Comparison of ENCODE assay signal across 23 cellular contexts in genomic region chr3:52406791-52407510, GRCh38. TPM values are rescaled to one million over a fixed set of nuclear protein-coding genes. Genes with fewer than 3 reads are reported as not detected.
A peak's percentile ranks its signal among the peaks of the same experiment; 100 is the strongest.
DNase-seq lines count a peak whose midpoint lies in the region; ATAC-seq and TF ChIP-seq lines count a peak whose summit lies in the region.
"Had no signal": no experiment of that assay in that cellular context is flagged by ENCODE, and none has a peak within 500 bp of the region (broad histone marks: within the 10 kb centered on the region; RNA-seq: fewer than 3 reads in every experiment).

No MANE protein-coding gene starts in this region.

- TF ChIP-seq CTCF in CD4-positive, alpha-beta T cell (IDR thresholded peaks at IDR 0.05) = no peak
- no peak for TF ChIP-seq CTCF in esophagus squamous epithelium (IDR thresholded peaks at IDR 0.05)

- peaks cover 29% of the 10 kb centered on the region for H3K4me1 Mint-ChIP-seq in CD4-positive, alpha-beta T cell (ENCODE audit: low read depth)
- H3K4me1 Mint-ChIP-seq in stimulated activated naive B cell treated with anti-CD40 and anti-IgM and Interleukin-4, amounts not matched to agents 10 μg/mL and 1 μg/mL and 100 μg/mL, for 72 hours = peaks cover 26 to 42% of the 10 kb centered on the region in 2 donors

- intact Hi-C loops in CD4-positive, alpha-beta T cell (cut with DNase I, micrococcal nuclease) = loop anchor here in 1 of 2 experiments (2.0 to 5.0 kb wide), 4 partner anchors 116 to 410 kb away; partner anchors contain the start of genes RPL29 and TWF2
- intact Hi-C loops in esophagus squamous epithelium (cut with DNase I) (no loop called here), posterior vena cava (cut with DNase I) (no loop called here)

- WGBS in esophagus squamous epithelium, 2 donors = 65 to 79% methylated on average over 13 to 17 of the region's 20 CpGs

- H3K36me3 ChIP-seq in H7 (replicated peaks; ENCODE audit: control insufficient read depth, insufficient read depth, low read length) (peaks cover 51% of the 10 kb centered on the region), esophagus squamous epithelium (peaks cover 30 to 63% (median 45%) of the 10 kb centered on the region in 3 donors)

- no peaks in the 10 kb centered on the region for H3K9me3 ChIP-seq in CD4-positive, alpha-beta T cell (ENCODE audit: control insufficient read depth, low read length)
- H3K9me3 ChIP-seq in esophagus squamous epithelium = no peaks in the 10 kb centered on the region
- H3K9me3 ChIP-seq: Caco-2 had no signal

- H3K27ac ChIP-seq in CD4-positive, alpha-beta T cell (ENCODE audit: low read depth, low read length) = no peak overlapping the region
- H3K27ac ChIP-seq in esophagus squamous epithelium = peak overlapping the region; percentile 88 to 100 (median 94)

- peaks cover 30 to 90% (median 56%) of the 10 kb centered on the region in 3 donors for H3K4me1 ChIP-seq in esophagus squamous epithelium

- H3K9me3 Mint-ChIP-seq in CD4-positive, alpha-beta T cell = no peaks in the 10 kb centered on the region
- no peaks in the 10 kb centered on the region for H3K9me3 Mint-ChIP-seq in stimulated activated naive B cell treated with anti-CD40 and anti-IgM and Interleukin-4, amounts not matched to agents 10 μg/mL and 1 μg/mL and 100 μg/mL, for 72 hours
- H3K9me3 Mint-ChIP-seq: activated T-helper 17 cell treated with anti-CD3 and anti-CD28 coated beads, Interleukin-2, amount 50 U/mL, for 72 hours; memory B cell; naive thymus-derived CD4-positive, alpha-beta T cell had no signal

- peak overlapping the region; percentile 38 for H3K4me3 Mint-ChIP-seq in CD4-positive, alpha-beta T cell
- no peak overlapping the region for H3K4me3 Mint-ChIP-seq in stimulated activated naive B cell treated with anti-CD40 and anti-IgM and Interleukin-4, amounts not matched to agents 10 μg/mL and 1 μg/mL and 100 μg/mL, for 72 hours
- H3K4me3 Mint-ChIP-seq: activated CD8-positive, alpha-beta memory T cell treated with anti-CD3 and anti-CD28 coated beads, Interleukin-2, amount 10 ng/mL, durations not matched to agents 7 days and 5 days; memory B cell had no signal

- no peaks in the 10 kb centered on the region for H3K27me3 Mint-ChIP-seq in CD4-positive, alpha-beta T cell
- H3K27me3 Mint-ChIP-seq in stimulated activated naive B cell treated with anti-CD40 and anti-IgM and Interleukin-4, amounts not matched to agents 10 μg/mL and 1 μg/mL and 100 μg/mL, for 72 hours = no peaks in the 10 kb centered on the region
- H3K27me3 Mint-ChIP-seq: activated CD8-positive, alpha-beta memory T cell treated with anti-CD3 and anti-CD28 coated beads, Interleukin-2, amount 10 ng/mL, durations not matched to agents 7 days and 5 days; activated T-helper 17 cell treated with anti-CD3 and anti-CD28 coated beads, Interleukin-2, amount 50 U/mL, for 72 hours; memory B cell had no signal

- ATAC-seq in CD4-positive, alpha-beta T cell (ENCODE audit: poor library complexity) = no peak
- no peak for ATAC-seq in HG03175 (IDR thresholded peaks at IDR 0.05; ENCODE audit: unreplicated experiment)
- ATAC-seq in stimulated activated naive B cell treated with anti-CD40 and anti-IgM and Interleukin-4, amounts not matched to agents 10 μg/mL and 1 μg/mL and 100 μg/mL, for 72 hours (replicated peaks) = no peak
- ATAC-seq: activated CD8-positive, alpha-beta memory T cell treated with anti-CD3 and anti-CD28 coated beads, Interleukin-2, amount 10 ng/mL, durations not matched to agents 7 days and 5 days; activated T-helper 17 cell treated with anti-CD3 and anti-CD28 coated beads, Interleukin-2, amount 50 U/mL, for 72 hours; naive thymus-derived CD4-positive, alpha-beta T cell had no signal

- no peak for TF ChIP-seq POLR2A in esophagus squamous epithelium (IDR thresholded peaks at IDR 0.05)

- DNase-seq in CD4-positive, alpha-beta T cell = no peak
- DNase-seq in H7 (peak; percentile 26), esophagus squamous epithelium (lab: John Stamatoyannopoulos, UW) (no peak), posterior vena cava (ENCODE audit: low spot score) (peak; percentile 69), SK-N-DZ (ENCODE audit: low spot score) (no peak), DMS 273 (lab: John Stamatoyannopoulos, UW; ENCODE audit: unreplicated experiment) (no peak)
- no peak for DNase-seq in stimulated activated naive B cell treated with anti-CD40 and anti-IgM and Interleukin-4, amounts not matched to agents 10 μg/mL and 1 μg/mL and 100 μg/mL, for 72 hours
- DNase-seq: activated CD8-positive, alpha-beta memory T cell treated with anti-CD3 and anti-CD28 coated beads, Interleukin-2, amount 10 ng/mL, durations not matched to agents 7 days and 5 days; amygdala; Caco-2; caudate nucleus; EL; naive thymus-derived CD4-positive, alpha-beta T cell; NCI-H1105; NCI-H510A; NK-92 treated with Interleukin-12 subunit alpha and Interleukin-12 subunit beta, amount 100 ng/mL, for 24 hours; stimulated activated CD4-positive, alpha-beta T cell treated with anti-CD3 and anti-CD28 coated beads, Interleukin-2, amount 100 ng/mL, for 48 hours; T1000 had no signal

- no peaks in the 10 kb centered on the region for H3K27me3 ChIP-seq in CD4-positive, alpha-beta T cell (ENCODE audit: control insufficient read depth, insufficient read depth, low read length)
- no peaks in the 10 kb centered on the region for H3K27me3 ChIP-seq in H7 (ENCODE audit: control insufficient read depth, insufficient read depth, low read length)
- no peaks in the 10 kb centered on the region for H3K27me3 ChIP-seq in esophagus squamous epithelium
- H3K27me3 ChIP-seq: dorsolateral prefrontal cortex had no signal

- H3K36me3 Mint-ChIP-seq in CD4-positive, alpha-beta T cell (ENCODE audit: low read depth) = peaks cover 84% of the 10 kb centered on the region
- peaks cover 36 to 52% of the 10 kb centered on the region in 2 donors for H3K36me3 Mint-ChIP-seq in stimulated activated naive B cell treated with anti-CD40 and anti-IgM and Interleukin-4, amounts not matched to agents 10 μg/mL and 1 μg/mL and 100 μg/mL, for 72 hours

- no peak overlapping the region for H3K4me3 ChIP-seq in H7 (ENCODE audit: insufficient read depth, low read depth, low read length)
- peak overlapping the region in 1 of 4 donors; percentile 31 for H3K4me3 ChIP-seq in esophagus squamous epithelium

- POLR2A ChIA-PET in CD4-positive, alpha-beta T cell (lab: Charles Lee) = interaction anchor here (0.9 kb wide), 1 partner anchor 125 kb away, joined by 3 read pairs; no protein-coding TSS in a partner anchor

- CTCF ChIA-PET in CD4-positive, alpha-beta T cell (lab: Charles Lee) = no interaction called here

- H3K27ac Mint-ChIP-seq in CD4-positive, alpha-beta T cell = peak overlapping the region; percentile 97
- H3K27ac Mint-ChIP-seq in stimulated activated naive B cell treated with anti-CD40 and anti-IgM and Interleukin-4, amounts not matched to agents 10 μg/mL and 1 μg/mL and 100 μg/mL, for 72 hours = no peak overlapping the region
- H3K27ac Mint-ChIP-seq: activated CD8-positive, alpha-beta memory T cell treated with anti-CD3 and anti-CD28 coated beads, Interleukin-2, amount 10 ng/mL, durations not matched to agents 7 days and 5 days; memory B cell had no signal

RNA-seq across cellular contexts. Expression of gene BAP1, which starts 2.9 kb away (rescaled TPM):
- total RNA-seq in CD4-positive, alpha-beta T cell = 100 to 1,000 TPM; 149 to 157 TPM
- 128 and 145 TPM in 2 replicates for total RNA-seq in H7 (2014; rRNA removed; shearing (Covaris generic))
- total RNA-seq in esophagus squamous epithelium (10 to 100 TPM; 51.0 to 75.5 (median 56.2) TPM), posterior vena cava (10 to 100 TPM; 53.0 to 55.1 TPM)
- polyA plus RNA-seq in SK-N-DZ (2014; cell fraction: cytosol; rRNA removed) = 102 and 136 TPM in 2 replicates
- polyA plus RNA-seq in SK-N-DZ (2014; cell fraction: nucleus; rRNA removed) = 158 and 180 TPM in 2 replicates

RNA-seq across cellular contexts. Expression of gene PHF7, which starts 3.5 kb away (rescaled TPM):
- 10 to 100 TPM; 13.3 to 13.8 TPM for total RNA-seq in CD4-positive, alpha-beta T cell
- 16.5 and 25.2 TPM in 2 replicates for total RNA-seq in H7 (2014; rRNA removed; shearing (Covaris generic))
- 1 to 10 TPM; 1.0 to 7.1 (median 4.5) TPM for total RNA-seq in esophagus squamous epithelium
- 1 to 10 TPM; 6.4 to 9.2 TPM for total RNA-seq in posterior vena cava
- 10.7 and 14.5 TPM in 2 replicates for polyA plus RNA-seq in SK-N-DZ (2014; cell fraction: cytosol; rRNA removed)
- 17.0 and 33.1 TPM in 2 replicates for polyA plus RNA-seq in SK-N-DZ (2014; cell fraction: nucleus; rRNA removed)

RNA-seq across cellular contexts. Expression of gene SEMA3G, which starts 38.0 kb away (rescaled TPM):
- under 1 TPM; 0.34 to 0.69 TPM for total RNA-seq in CD4-positive, alpha-beta T cell
- 1.1 and 2.2 TPM in 2 replicates for total RNA-seq in H7 (2014; rRNA removed; shearing (Covaris generic))
- total RNA-seq in esophagus squamous epithelium (1 to 10 TPM in 3 of 4 donors, under 1 TPM in 1; 0.34 to 9.8 (median 3.4) TPM), posterior vena cava (10 to 100 TPM; 12.4 to 17.7 TPM)
- 0.24 and 1.3 TPM in 2 replicates for polyA plus RNA-seq in SK-N-DZ (2014; cell fraction: cytosol; rRNA removed)
- polyA plus RNA-seq in SK-N-DZ (2014; cell fraction: nucleus; rRNA removed) = 0.39 and 2.1 TPM in 2 replicates
- total RNA-seq: LHCN-M2 had no signal
- polyA plus RNA-seq: naive thymus-derived CD4-positive, alpha-beta T cell had no signal

RNA-seq across cellular contexts. Expression of gene TNNC1, which starts 46.9 kb away (rescaled TPM):
- 1 to 10 TPM; 5.3 to 6.6 TPM for total RNA-seq in CD4-positive, alpha-beta T cell
- total RNA-seq in H7 (2014; rRNA removed; shearing (Covaris generic)) = 4.2 and 7.2 TPM in 2 replicates
- 1 to 10 TPM in 1 of 4 donors, not detected in 3; 4.1 TPM for total RNA-seq in esophagus squamous epithelium
- total RNA-seq in posterior vena cava = 1 to 10 TPM; 3.5 to 5.5 TPM
- polyA plus RNA-seq in SK-N-DZ (2014; cell fraction: cytosol; rRNA removed) = 2.7 and 3.3 TPM in 2 replicates
- polyA plus RNA-seq in SK-N-DZ (2014; cell fraction: nucleus; rRNA removed) = 1.7 and 6.5 TPM in 2 replicates

RNA-seq across cellular contexts. Expression of gene NISCH, which starts 48.5 kb away (rescaled TPM):
- total RNA-seq in CD4-positive, alpha-beta T cell = 100 to 1,000 TPM; 160 to 163 TPM
- 51.1 and 70.7 TPM in 2 replicates for total RNA-seq in H7 (2014; rRNA removed; shearing (Covaris generic))
- total RNA-seq in esophagus squamous epithelium (10 to 100 TPM; 33.6 to 82.2 (median 40.6) TPM), posterior vena cava (10 to 100 TPM; 53.0 to 65.2 TPM)
- polyA plus RNA-seq in SK-N-DZ (2014; cell fraction: cytosol; rRNA removed) = 28.0 and 49.3 TPM in 2 replicates
- 168 and 213 TPM in 2 replicates for polyA plus RNA-seq in SK-N-DZ (2014; cell fraction: nucleus; rRNA removed)

Comparison
In these comparisons a context has a peak if more than half of its experiments do, and no peak if none do; other contexts are left out.
1. DNase-seq: peak in H7 (single experiment) and posterior vena cava (single experiment); none in CD4-positive, alpha-beta T cell (0 of 10), esophagus squamous epithelium (single experiment), SK-N-DZ (single experiment), DMS 273 (single experiment) and stimulated activated naive B cell treated with anti-CD40 and anti-IgM and Interleukin-4, amounts not matched to agents 10 μg/mL and 1 μg/mL and 100 μg/mL, for 72 hours (single experiment).